26 cellular contexts compared by ENCODE assay signal in the genomic region with DNA sequence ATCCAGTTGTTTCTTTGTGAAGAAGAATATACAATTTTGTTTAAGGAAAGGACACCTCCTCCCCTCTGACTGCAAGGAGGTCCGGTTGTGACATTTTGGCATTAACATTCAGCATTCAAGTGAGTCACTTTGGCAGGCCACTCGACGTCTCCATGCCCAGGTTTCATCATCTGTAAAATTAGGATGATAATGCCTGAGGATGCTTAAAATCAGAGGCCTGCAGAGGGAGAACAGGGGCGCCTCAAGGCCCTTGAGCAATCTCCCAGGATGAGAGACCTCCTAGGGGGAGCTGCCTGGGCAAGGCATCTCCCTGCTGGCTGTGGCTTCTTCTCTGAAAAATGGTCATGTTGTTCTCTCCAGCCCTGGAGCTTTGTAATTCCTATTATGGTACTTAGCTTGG.
DNase-seq lines count a peak whose midpoint lies in the region; ATAC-seq and TF ChIP-seq lines count a peak whose summit lies in the region.
"Had no signal": no experiment of that assay in that cellular context is flagged by ENCODE, and none has a peak within 500 bp of the region (broad histone marks: within the 10 kb centered on the region; RNA-seq: fewer than 3 reads in every experiment).

No MANE protein-coding gene starts in this region.

- H3K27me3 ChIP-seq in endodermal cell (ENCODE audit: control insufficient read depth, insufficient read depth, low read length, poor library complexity, severe bottlenecking) (no peaks in the 10 kb centered on the region), right atrium auricular region (no peaks in the 10 kb centered on the region), skeletal muscle tissue (ENCODE audit: control insufficient read depth in 3 of 3, insufficient read depth in 3 of 3, low read length in 3 of 3) (no peaks in the 10 kb centered on the region)
- H3K27me3 ChIP-seq: dorsolateral prefrontal cortex, right lobe of liver, tibial artery had no signal

- H3K9ac ChIP-seq in endodermal cell (ENCODE audit: extremely low read depth, low read length, poor library complexity, severe bottlenecking) = no peak overlapping the region
- no peak overlapping the region for H3K9ac ChIP-seq in skeletal muscle tissue (ENCODE audit: low read depth in 1 of 3, low read length in 3 of 3)

- H3K4me3 Mint-ChIP-seq in endodermal cell (no peak overlapping the region), T-helper 17 cell (no peak overlapping the region)
- H3K4me3 Mint-ChIP-seq: activated CD4-positive, alpha-beta memory T cell treated with anti-CD3 and anti-CD28 coated beads for 36 hours; activated naive CD8-positive, alpha-beta T cell; activated T-helper 17 cell treated with anti-CD3 and anti-CD28 coated beads, Interleukin-2, amount 50 U/mL, for 72 hours; CD4-positive, alpha-beta T cell; nephron; stimulated activated naive CD8-positive, alpha-beta T cell treated with anti-CD3 and anti-CD28 coated beads, Interleukin-15, amount 100 ng/mL, for 72 hours had no signal

- H3K4me1 Mint-ChIP-seq in endodermal cell = peaks cover 7% of the 10 kb centered on the region
- H3K4me1 Mint-ChIP-seq in T-helper 17 cell = no peaks in the 10 kb centered on the region
- H3K4me1 Mint-ChIP-seq: activated T-helper 17 cell treated with anti-CD3 and anti-CD28 coated beads, Interleukin-2, amount 50 U/mL, for 72 hours; stimulated activated naive CD8-positive, alpha-beta T cell treated with anti-CD3 and anti-CD28 coated beads, Interleukin-15, amount 100 ng/mL, for 72 hours had no signal

- peak; percentile 71 for DNase-seq in NCI-H460 (ENCODE audit: extremely low read depth, low read depth)
- peak; percentile 39 for DNase-seq in endodermal cell
- DNase-seq in right atrium auricular region (ENCODE audit: low spot score) = peak; percentile 69
- no peak for DNase-seq in T-helper 17 cell
- DNase-seq: activated CD4-positive, alpha-beta memory T cell treated with anti-CD3 and anti-CD28 coated beads for 36 hours; activated CD8-positive, alpha-beta memory T cell treated with anti-CD3 and anti-CD28 coated beads, Interleukin-2, amount 50 U/mL, for 48 hours; CD4-positive, alpha-beta T cell; central memory CD4-positive, alpha-beta T cell; dorsolateral prefrontal cortex; HCEC 1CT; Kasumi-1; NCI-H1930; NCI-H226; NCI-H82; right lobe of liver; SHP77; stimulated activated CD4-positive, alpha-beta T cell treated with anti-CD3 and anti-CD28 coated beads, Interleukin-15, amount 100 ng/mL, for 24 hours; stimulated activated naive CD8-positive, alpha-beta T cell treated with anti-CD3 and anti-CD28 coated beads, Interleukin-15, amount 100 ng/mL, for 72 hours; T1000 had no signal

- H3K27ac ChIP-seq in endodermal cell (ENCODE audit: low read depth, low read length) (no peak overlapping the region), right atrium auricular region (peak overlapping the region; percentile 60 to 67), skeletal muscle tissue (ENCODE audit: low read depth, low read length) (peak overlapping the region; percentile 63)
- H3K27ac ChIP-seq: right lobe of liver, tibial artery had no signal

- no peaks in the 10 kb centered on the region for H3K9me3 ChIP-seq in endodermal cell (ENCODE audit: control insufficient read depth, low read length)
- no peaks in the 10 kb centered on the region for H3K9me3 ChIP-seq in right atrium auricular region
- no peaks in the 10 kb centered on the region for H3K9me3 ChIP-seq in skeletal muscle tissue (ENCODE audit: control insufficient read depth in 3 of 3, low read length in 3 of 3)
- H3K9me3 ChIP-seq in T-helper 17 cell (ENCODE audit: control insufficient read depth, low read length, poor library complexity, severe bottlenecking) = no peaks in the 10 kb centered on the region
- H3K9me3 ChIP-seq: right lobe of liver, tibial artery had no signal

- no peaks in the 10 kb centered on the region for H3K9me3 Mint-ChIP-seq in endodermal cell
- H3K9me3 Mint-ChIP-seq: activated CD4-positive, alpha-beta memory T cell treated with anti-CD3 and anti-CD28 coated beads for 36 hours; CD4-positive, alpha-beta T cell; nephron; stimulated activated naive CD8-positive, alpha-beta T cell treated with anti-CD3 and anti-CD28 coated beads, Interleukin-15, amount 100 ng/mL, for 72 hours had no signal

- H3K27ac Mint-ChIP-seq in endodermal cell = no peak overlapping the region
- no peak overlapping the region for H3K27ac Mint-ChIP-seq in T-helper 17 cell
- H3K27ac Mint-ChIP-seq: activated CD4-positive, alpha-beta memory T cell treated with anti-CD3 and anti-CD28 coated beads for 36 hours; activated naive CD8-positive, alpha-beta T cell; activated T-helper 17 cell treated with anti-CD3 and anti-CD28 coated beads, Interleukin-2, amount 50 U/mL, for 72 hours; CD4-positive, alpha-beta T cell; stimulated activated naive CD8-positive, alpha-beta T cell treated with anti-CD3 and anti-CD28 coated beads, Interleukin-15, amount 100 ng/mL, for 72 hours had no signal

- ATAC-seq in GM18861 (IDR thresholded peaks at IDR 0.05; ENCODE audit: unreplicated experiment) (no peak), T-helper 17 cell (no peak), GM18511 (IDR thresholded peaks at IDR 0.05; ENCODE audit: unreplicated experiment) (no peak)
- ATAC-seq: activated T-helper 17 cell treated with anti-CD3 and anti-CD28 coated beads, Interleukin-2, amount 50 U/mL, for 72 hours; stimulated activated naive CD8-positive, alpha-beta T cell treated with anti-CD3 and anti-CD28 coated beads, Interleukin-15, amount 100 ng/mL, for 72 hours had no signal

- WGBS in endodermal cell (ENCODE audit: insufficient coverage in 1 of 2, insufficient read length in 1 of 2), 2 experiments = 73 to 82% methylated on average over 4 of the region's 4 CpGs

- no peak for TF ChIP-seq CTCF in endodermal cell (conservative IDR thresholded peaks at IDR 0.05)
- no peak for TF ChIP-seq CTCF in right atrium auricular region (IDR thresholded peaks at IDR 0.05)

- H3K36me3 ChIP-seq in endodermal cell (ENCODE audit: control insufficient read depth, insufficient read depth, low read length) = no peaks in the 10 kb centered on the region
- no peaks in the 10 kb centered on the region for H3K36me3 ChIP-seq in right atrium auricular region
- H3K36me3 ChIP-seq in skeletal muscle tissue (ENCODE audit: control insufficient read depth in 3 of 3, insufficient read depth in 3 of 3, low read length in 3 of 3) = no peaks in the 10 kb centered on the region
- H3K36me3 ChIP-seq: right lobe of liver, tibial artery had no signal

- H3K4me1 ChIP-seq in endodermal cell (ENCODE audit: control insufficient read depth, insufficient read depth, low read length) (peaks cover 4% of the 10 kb centered on the region), right atrium auricular region (peaks cover 0 to 68% of the 10 kb centered on the region in 2 donors), skeletal muscle tissue (ENCODE audit: control insufficient read depth in 3 of 3, insufficient read depth in 3 of 3, low read length in 3 of 3) (peaks cover 52 to 66% (median 63%) of the 10 kb centered on the region in 3 donors)

- H3K27me3 Mint-ChIP-seq in endodermal cell (ENCODE audit: insufficient read depth) (no peaks in the 10 kb centered on the region), T-helper 17 cell (peaks cover 5% of the 10 kb centered on the region)
- H3K27me3 Mint-ChIP-seq: stimulated activated naive CD8-positive, alpha-beta T cell treated with anti-CD3 and anti-CD28 coated beads, Interleukin-15, amount 100 ng/mL, for 72 hours had no signal

- H3K36me3 Mint-ChIP-seq in endodermal cell (ENCODE audit: low read depth) (no peaks in the 10 kb centered on the region), T-helper 17 cell (ENCODE audit: low read depth) (no peaks in the 10 kb centered on the region)
- H3K36me3 Mint-ChIP-seq: activated CD4-positive, alpha-beta memory T cell treated with anti-CD3 and anti-CD28 coated beads for 36 hours; activated naive CD8-positive, alpha-beta T cell had no signal

- H3K4me3 ChIP-seq in endodermal cell (ENCODE audit: low read length) (no peak overlapping the region), right atrium auricular region (no peak overlapping the region), skeletal muscle tissue (ENCODE audit: low read length in 3 of 3) (no peak overlapping the region)
- H3K4me3 ChIP-seq: dorsolateral prefrontal cortex, right lobe of liver, tibial artery had no signal

Comparison
In these comparisons a context has a peak if more than half of its experiments do, and no peak if none do; other contexts are left out.
1. DNase-seq: peak in NCI-H460 (single experiment), endodermal cell (single experiment) and right atrium auricular region (single experiment); none in T-helper 17 cell (0 of 3).